Comparison of ENCODE assay signal across 1 cellular context in the genomic region with DNA sequence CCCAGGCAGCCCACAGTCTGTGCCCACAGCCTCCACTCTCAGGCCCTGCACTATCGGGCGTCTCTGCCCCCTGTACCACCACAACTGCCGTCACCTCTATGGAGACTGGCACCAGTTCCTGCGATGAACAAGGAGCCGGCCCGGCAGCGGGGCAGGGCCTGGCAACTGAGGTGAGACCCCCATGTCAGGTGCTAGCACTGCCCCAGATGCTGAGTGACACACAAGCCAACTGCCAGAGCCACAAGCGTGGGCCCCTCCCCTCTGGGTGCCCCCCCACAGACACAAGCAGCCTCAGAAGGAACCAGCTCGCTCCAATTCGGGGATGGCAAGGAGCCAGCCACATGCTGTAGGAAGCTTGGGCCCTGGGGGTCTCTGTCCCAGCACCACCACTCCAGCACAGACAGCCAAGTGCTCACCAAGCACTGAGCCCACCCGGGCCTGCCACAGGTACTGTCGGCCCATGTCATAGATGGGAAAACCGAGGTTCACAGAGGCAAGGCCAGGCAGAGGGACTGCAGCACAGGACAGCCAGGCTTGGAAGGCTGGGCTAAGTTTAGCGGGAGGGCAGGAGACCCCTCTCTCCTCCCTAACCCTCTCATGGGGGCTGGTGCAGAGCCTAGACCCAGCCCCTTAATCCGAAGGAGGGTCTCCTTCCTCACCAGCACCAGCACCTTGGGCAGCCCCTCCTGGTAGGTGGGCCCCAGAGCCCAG.
TF ChIP-seq lines count a peak whose summit lies in the region.

No MANE protein-coding gene starts in this region.

TF ChIP-seq in HEK293, 187 proteins besides CTCF, POLR2A, EP300 and RAD21 (continued from another document):
- TF ChIP-seq, protein P1, sequence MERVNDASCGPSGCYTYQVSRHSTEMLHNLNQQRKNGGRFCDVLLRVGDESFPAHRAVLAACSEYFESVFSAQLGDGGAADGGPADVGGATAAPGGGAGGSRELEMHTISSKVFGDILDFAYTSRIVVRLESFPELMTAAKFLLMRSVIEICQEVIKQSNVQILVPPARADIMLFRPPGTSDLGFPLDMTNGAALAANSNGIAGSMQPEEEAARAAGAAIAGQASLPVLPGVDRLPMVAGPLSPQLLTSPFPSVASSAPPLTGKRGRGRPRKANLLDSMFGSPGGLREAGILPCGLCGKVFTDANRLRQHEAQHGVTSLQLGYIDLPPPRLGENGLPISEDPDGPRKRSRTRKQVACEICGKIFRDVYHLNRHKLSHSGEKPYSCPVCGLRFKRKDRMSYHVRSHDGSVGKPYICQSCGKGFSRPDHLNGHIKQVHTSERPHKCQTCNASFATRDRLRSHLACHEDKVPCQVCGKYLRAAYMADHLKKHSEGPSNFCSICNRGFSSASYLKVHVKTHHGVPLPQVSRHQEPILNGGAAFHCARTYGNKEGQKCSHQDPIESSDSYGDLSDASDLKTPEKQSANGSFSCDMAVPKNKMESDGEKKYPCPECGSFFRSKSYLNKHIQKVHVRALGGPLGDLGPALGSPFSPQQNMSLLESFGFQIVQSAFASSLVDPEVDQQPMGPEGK (tag by site-specific recombination; IDR thresholded peaks at IDR 0.05): no peak
- TF ChIP-seq ZNF184 (tag by site-specific recombination; IDR thresholded peaks at IDR 0.05) (no peak), SETDB1 (IDR thresholded peaks at IDR 0.05; ENCODE audit: insufficient read length, low read length) (no peak), ZNF658 (tag by site-specific recombination; IDR thresholded peaks at IDR 0.05) (no peak), ZBTB21 (tag by site-specific recombination; IDR thresholded peaks at IDR 0.05) (no peak), ZNF169 (tag by site-specific recombination; IDR thresholded peaks at IDR 0.05) (no peak), ZNF274 (IDR thresholded peaks at IDR 0.05; ENCODE audit: low read length) (no peak), ZNF274 (tag by site-specific recombination; IDR thresholded peaks at IDR 0.05; ENCODE audit: borderline replicate concordance) (no peak), ZNF530 (tag by site-specific recombination; IDR thresholded peaks at IDR 0.05; ENCODE audit: low read depth) (no peak), ZNF600 (tag by site-specific recombination; IDR thresholded peaks at IDR 0.05) (no peak), ZBTB48 (tag by site-specific recombination; IDR thresholded peaks at IDR 0.05) (no peak), SP7 (tag by site-specific recombination; IDR thresholded peaks at IDR 0.05) (no peak), SCRT2 (tag by site-specific recombination; IDR thresholded peaks at IDR 0.05) (no peak), ZNF747 (tag by site-specific recombination; IDR thresholded peaks at IDR 0.05) (no peak), ZNF157 (tag by site-specific recombination; IDR thresholded peaks at IDR 0.05) (no peak), ZNF692 (tag by site-specific recombination; IDR thresholded peaks at IDR 0.05) (peak; percentile 59), ZSCAN4 (tag by site-specific recombination; IDR thresholded peaks at IDR 0.05) (no peak), OVOL3 (tag by site-specific recombination; IDR thresholded peaks at IDR 0.05) (no peak), MZF1 (tag by site-specific recombination; IDR thresholded peaks at IDR 0.05; ENCODE audit: borderline replicate concordance) (no peak)
- TF ChIP-seq, protein P2, sequence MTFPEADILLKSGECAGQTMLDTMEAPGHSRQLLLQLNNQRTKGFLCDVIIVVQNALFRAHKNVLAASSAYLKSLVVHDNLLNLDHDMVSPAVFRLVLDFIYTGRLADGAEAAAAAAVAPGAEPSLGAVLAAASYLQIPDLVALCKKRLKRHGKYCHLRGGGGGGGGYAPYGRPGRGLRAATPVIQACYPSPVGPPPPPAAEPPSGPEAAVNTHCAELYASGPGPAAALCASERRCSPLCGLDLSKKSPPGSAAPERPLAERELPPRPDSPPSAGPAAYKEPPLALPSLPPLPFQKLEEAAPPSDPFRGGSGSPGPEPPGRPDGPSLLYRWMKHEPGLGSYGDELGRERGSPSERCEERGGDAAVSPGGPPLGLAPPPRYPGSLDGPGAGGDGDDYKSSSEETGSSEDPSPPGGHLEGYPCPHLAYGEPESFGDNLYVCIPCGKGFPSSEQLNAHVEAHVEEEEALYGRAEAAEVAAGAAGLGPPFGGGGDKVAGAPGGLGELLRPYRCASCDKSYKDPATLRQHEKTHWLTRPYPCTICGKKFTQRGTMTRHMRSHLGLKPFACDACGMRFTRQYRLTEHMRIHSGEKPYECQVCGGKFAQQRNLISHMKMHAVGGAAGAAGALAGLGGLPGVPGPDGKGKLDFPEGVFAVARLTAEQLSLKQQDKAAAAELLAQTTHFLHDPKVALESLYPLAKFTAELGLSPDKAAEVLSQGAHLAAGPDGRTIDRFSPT (tag by site-specific recombination; IDR thresholded peaks at IDR 0.05): peak; percentile 33; the same call in 1 of the 2 replicates
- TF ChIP-seq, protein P3, sequence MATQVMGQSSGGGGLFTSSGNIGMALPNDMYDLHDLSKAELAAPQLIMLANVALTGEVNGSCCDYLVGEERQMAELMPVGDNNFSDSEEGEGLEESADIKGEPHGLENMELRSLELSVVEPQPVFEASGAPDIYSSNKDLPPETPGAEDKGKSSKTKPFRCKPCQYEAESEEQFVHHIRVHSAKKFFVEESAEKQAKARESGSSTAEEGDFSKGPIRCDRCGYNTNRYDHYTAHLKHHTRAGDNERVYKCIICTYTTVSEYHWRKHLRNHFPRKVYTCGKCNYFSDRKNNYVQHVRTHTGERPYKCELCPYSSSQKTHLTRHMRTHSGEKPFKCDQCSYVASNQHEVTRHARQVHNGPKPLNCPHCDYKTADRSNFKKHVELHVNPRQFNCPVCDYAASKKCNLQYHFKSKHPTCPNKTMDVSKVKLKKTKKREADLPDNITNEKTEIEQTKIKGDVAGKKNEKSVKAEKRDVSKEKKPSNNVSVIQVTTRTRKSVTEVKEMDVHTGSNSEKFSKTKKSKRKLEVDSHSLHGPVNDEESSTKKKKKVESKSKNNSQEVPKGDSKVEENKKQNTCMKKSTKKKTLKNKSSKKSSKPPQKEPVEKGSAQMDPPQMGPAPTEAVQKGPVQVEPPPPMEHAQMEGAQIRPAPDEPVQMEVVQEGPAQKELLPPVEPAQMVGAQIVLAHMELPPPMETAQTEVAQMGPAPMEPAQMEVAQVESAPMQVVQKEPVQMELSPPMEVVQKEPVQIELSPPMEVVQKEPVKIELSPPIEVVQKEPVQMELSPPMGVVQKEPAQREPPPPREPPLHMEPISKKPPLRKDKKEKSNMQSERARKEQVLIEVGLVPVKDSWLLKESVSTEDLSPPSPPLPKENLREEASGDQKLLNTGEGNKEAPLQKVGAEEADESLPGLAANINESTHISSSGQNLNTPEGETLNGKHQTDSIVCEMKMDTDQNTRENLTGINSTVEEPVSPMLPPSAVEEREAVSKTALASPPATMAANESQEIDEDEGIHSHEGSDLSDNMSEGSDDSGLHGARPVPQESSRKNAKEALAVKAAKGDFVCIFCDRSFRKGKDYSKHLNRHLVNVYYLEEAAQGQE (tag by site-specific recombination; IDR thresholded peaks at IDR 0.05): no peak
- TF ChIP-seq, protein P4, sequence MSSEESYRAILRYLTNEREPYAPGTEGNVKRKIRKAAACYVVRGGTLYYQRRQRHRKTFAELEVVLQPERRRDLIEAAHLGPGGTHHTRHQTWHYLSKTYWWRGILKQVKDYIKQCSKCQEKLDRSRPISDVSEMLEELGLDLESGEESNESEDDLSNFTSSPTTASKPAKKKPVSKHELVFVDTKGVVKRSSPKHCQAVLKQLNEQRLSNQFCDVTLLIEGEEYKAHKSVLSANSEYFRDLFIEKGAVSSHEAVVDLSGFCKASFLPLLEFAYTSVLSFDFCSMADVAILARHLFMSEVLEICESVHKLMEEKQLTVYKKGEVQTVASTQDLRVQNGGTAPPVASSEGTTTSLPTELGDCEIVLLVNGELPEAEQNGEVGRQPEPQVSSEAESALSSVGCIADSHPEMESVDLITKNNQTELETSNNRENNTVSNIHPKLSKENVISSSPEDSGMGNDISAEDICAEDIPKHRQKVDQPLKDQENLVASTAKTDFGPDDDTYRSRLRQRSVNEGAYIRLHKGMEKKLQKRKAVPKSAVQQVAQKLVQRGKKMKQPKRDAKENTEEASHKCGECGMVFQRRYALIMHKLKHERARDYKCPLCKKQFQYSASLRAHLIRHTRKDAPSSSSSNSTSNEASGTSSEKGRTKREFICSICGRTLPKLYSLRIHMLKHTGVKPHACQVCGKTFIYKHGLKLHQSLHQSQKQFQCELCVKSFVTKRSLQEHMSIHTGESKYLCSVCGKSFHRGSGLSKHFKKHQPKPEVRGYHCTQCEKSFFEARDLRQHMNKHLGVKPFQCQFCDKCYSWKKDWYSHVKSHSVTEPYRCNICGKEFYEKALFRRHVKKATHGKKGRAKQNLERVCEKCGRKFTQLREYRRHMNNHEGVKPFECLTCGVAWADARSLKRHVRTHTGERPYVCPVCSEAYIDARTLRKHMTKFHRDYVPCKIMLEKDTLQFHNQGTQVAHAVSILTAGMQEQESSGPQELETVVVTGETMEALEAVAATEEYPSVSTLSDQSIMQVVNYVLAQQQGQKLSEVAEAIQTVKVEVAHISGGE (tag by site-specific recombination; conservative IDR thresholded peaks at IDR 0.05; ENCODE audit: low read depth): no peak
